In the genomic region with DNA sequence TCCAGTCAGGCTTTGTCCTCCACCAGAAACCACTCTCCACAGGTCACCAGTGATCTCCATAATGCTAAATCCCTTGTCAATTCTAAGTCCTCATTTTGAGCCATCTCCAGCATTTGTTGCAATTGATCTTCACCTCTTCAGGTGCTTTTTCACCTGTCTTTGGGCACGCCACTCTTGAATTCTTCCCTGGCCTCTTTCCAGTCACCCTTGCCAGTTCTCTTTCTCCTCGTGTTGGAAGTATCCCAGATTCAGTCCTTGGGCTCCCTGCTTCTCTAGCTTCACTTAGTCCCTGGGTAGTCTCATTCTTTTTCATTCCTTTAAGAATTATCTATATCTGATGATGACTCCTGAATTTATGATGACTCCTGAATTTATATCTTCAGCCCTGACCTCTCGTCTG, we compare ENCODE assay signal across 2 cellular contexts.
TF ChIP-seq lines count a peak whose summit lies in the region.

No MANE protein-coding gene starts in this region.

TF ChIP-seq in HepG2, 621 proteins besides CTCF, POLR2A, EP300 and RAD21:
- TF ChIP-seq RBM22 (optimal IDR thresholded peaks at IDR 0.05; ENCODE audit: low read length): peak; percentile 50
- no peak for TF ChIP-seq ZNF883 (CRISPR knock-in tag; IDR thresholded peaks at IDR 0.05; ENCODE audit: not compliant biosample characterization)

TF ChIP-seq in GM12878, 131 proteins besides CTCF, POLR2A, EP300 and RAD21:
- TF ChIP-seq BHLHE40 (IDR thresholded peaks at IDR 0.05; ENCODE audit: borderline replicate concordance in 1 of 2, low read depth in 2 of 2, low read length in 1 of 2) (no peak), NFXL1 (IDR thresholded peaks at IDR 0.05; ENCODE audit: borderline replicate concordance) (no peak), SMARCA5 (IDR thresholded peaks at IDR 0.05) (no peak), NBN (IDR thresholded peaks at IDR 0.05) (no peak), TCF7 (IDR thresholded peaks at IDR 0.05; ENCODE audit: borderline replicate concordance) (no peak), BRCA1 (IDR thresholded peaks at IDR 0.05; ENCODE audit: low read depth, low read length) (no peak), KDM1A (IDR thresholded peaks at IDR 0.05; ENCODE audit: borderline replicate concordance) (no peak), STAT3 (IDR thresholded peaks at IDR 0.05; ENCODE audit: low read depth, low read length) (no peak), FOXM1 (IDR thresholded peaks at IDR 0.05; ENCODE audit: low read depth, low read length) (no peak), CBX3 (IDR thresholded peaks at IDR 0.05; ENCODE audit: borderline replicate concordance, low read depth) (no peak), MXI1 (IDR thresholded peaks at IDR 0.05; ENCODE audit: low read depth, low read length) (no peak), RELA (IDR thresholded peaks at IDR 0.05; ENCODE audit: borderline replicate concordance, partially characterized antibody) (no peak), ZNF384 (IDR thresholded peaks at IDR 0.05; ENCODE audit: borderline replicate concordance, low read depth, low read length) (no peak)
- TF ChIP-seq, protein P1, sequence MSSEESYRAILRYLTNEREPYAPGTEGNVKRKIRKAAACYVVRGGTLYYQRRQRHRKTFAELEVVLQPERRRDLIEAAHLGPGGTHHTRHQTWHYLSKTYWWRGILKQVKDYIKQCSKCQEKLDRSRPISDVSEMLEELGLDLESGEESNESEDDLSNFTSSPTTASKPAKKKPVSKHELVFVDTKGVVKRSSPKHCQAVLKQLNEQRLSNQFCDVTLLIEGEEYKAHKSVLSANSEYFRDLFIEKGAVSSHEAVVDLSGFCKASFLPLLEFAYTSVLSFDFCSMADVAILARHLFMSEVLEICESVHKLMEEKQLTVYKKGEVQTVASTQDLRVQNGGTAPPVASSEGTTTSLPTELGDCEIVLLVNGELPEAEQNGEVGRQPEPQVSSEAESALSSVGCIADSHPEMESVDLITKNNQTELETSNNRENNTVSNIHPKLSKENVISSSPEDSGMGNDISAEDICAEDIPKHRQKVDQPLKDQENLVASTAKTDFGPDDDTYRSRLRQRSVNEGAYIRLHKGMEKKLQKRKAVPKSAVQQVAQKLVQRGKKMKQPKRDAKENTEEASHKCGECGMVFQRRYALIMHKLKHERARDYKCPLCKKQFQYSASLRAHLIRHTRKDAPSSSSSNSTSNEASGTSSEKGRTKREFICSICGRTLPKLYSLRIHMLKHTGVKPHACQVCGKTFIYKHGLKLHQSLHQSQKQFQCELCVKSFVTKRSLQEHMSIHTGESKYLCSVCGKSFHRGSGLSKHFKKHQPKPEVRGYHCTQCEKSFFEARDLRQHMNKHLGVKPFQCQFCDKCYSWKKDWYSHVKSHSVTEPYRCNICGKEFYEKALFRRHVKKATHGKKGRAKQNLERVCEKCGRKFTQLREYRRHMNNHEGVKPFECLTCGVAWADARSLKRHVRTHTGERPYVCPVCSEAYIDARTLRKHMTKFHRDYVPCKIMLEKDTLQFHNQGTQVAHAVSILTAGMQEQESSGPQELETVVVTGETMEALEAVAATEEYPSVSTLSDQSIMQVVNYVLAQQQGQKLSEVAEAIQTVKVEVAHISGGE (CRISPR knock-in tag; IDR thresholded peaks at IDR 0.05): no peak
- TF ChIP-seq, protein P2, sequence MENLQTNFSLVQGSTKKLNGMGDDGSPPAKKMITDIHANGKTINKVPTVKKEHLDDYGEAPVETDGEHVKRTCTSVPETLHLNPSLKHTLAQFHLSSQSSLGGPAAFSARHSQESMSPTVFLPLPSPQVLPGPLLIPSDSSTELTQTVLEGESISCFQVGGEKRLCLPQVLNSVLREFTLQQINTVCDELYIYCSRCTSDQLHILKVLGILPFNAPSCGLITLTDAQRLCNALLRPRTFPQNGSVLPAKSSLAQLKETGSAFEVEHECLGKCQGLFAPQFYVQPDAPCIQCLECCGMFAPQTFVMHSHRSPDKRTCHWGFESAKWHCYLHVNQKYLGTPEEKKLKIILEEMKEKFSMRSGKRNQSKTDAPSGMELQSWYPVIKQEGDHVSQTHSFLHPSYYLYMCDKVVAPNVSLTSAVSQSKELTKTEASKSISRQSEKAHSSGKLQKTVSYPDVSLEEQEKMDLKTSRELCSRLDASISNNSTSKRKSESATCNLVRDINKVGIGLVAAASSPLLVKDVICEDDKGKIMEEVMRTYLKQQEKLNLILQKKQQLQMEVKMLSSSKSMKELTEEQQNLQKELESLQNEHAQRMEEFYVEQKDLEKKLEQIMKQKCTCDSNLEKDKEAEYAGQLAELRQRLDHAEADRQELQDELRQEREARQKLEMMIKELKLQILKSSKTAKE (IDR thresholded peaks at IDR 0.05; ENCODE audit: low read depth, poor library complexity, severe bottlenecking): no peak
- TF ChIP-seq, protein P3, sequence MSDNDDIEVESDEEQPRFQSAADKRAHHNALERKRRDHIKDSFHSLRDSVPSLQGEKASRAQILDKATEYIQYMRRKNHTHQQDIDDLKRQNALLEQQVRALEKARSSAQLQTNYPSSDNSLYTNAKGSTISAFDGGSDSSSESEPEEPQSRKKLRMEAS (IDR thresholded peaks at IDR 0.05; ENCODE audit: low read depth, low read length): no peak
